7 cellular contexts compared by ENCODE assay signal in the genomic region with DNA sequence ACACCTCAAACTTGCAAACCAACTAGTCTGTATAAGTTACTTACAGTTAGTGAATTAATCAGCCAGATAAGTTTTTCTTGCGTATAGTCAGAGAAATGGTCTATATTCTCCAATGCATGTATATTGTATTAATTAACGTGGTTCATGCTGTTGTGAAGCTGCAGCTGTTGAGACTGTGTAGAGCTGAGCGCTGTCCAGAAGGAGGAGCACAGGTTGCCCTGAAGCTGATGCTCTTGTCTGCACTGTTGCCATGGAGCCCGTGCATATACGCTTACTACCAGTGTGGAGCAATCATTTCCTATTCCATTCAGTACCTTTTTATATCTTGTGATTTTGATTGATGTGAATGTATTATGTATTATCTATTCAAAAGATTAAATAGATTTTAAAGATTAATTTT.
DNase-seq lines count a peak whose midpoint lies in the region; ATAC-seq and TF ChIP-seq lines count a peak whose summit lies in the region.

No MANE protein-coding gene starts in this region.

- H3K4me1 Mint-ChIP-seq in glutamatergic neuron (ENCODE audit: low read depth, unreplicated experiment), result peaks cover 3% of the 10 kb centered on the region
- no peaks in the 10 kb centered on the region for H3K4me1 Mint-ChIP-seq in stimulated activated naive B cell treated with anti-CD40 and anti-IgM and Interleukin-4, amounts not matched to agents 10 μg/mL and 1 μg/mL and 100 μg/mL, for 72 hours

- no peaks in the 10 kb centered on the region for H3K27me3 Mint-ChIP-seq in glutamatergic neuron (ENCODE audit: unreplicated experiment)
- H3K27me3 Mint-ChIP-seq in stimulated activated naive B cell treated with anti-CD40 and anti-IgM and Interleukin-4, amounts not matched to agents 10 μg/mL and 1 μg/mL and 100 μg/mL, for 72 hours, result peaks cover 6 to 15% of the 10 kb centered on the region in 2 donors

- H3K4me3 Mint-ChIP-seq in glutamatergic neuron (ENCODE audit: unreplicated experiment), result no peak overlapping the region
- no peak overlapping the region for H3K4me3 Mint-ChIP-seq in stimulated activated naive B cell treated with anti-CD40 and anti-IgM and Interleukin-4, amounts not matched to agents 10 μg/mL and 1 μg/mL and 100 μg/mL, for 72 hours

- H3K9me3 Mint-ChIP-seq in glutamatergic neuron (ENCODE audit: unreplicated experiment), result no peaks in the 10 kb centered on the region
- no peaks in the 10 kb centered on the region for H3K9me3 Mint-ChIP-seq in stimulated activated naive B cell treated with anti-CD40 and anti-IgM and Interleukin-4, amounts not matched to agents 10 μg/mL and 1 μg/mL and 100 μg/mL, for 72 hours

- TF ChIP-seq CTCF in glutamatergic neuron (IDR thresholded peaks at IDR 0.05; ENCODE audit: partially characterized antibody, unreplicated experiment), result no peak

- DNase-seq in NCI-H1092 treated with DMSO at 0.1 percent for 48 hours (lab: John Stamatoyannopoulos, UW) (peak; percentile 22), glutamatergic neuron (peak; percentile 33), H4 (ENCODE audit: low spot score) (no peak)
- DNase-seq in activated CD4-positive, alpha-beta T cell treated with anti-CD3 and anti-CD28 coated beads, Interleukin-2, amount 50 U/mL, for 4 hours, result peak; percentile 37 to 45
- no peak for DNase-seq in stimulated activated naive B cell treated with anti-CD40 and anti-IgM and Interleukin-4, amounts not matched to agents 10 μg/mL and 1 μg/mL and 100 μg/mL, for 72 hours

- peak; percentile 53 for ATAC-seq in GM21423 (IDR thresholded peaks at IDR 0.05; ENCODE audit: unreplicated experiment)
- ATAC-seq in stimulated activated naive B cell treated with anti-CD40 and anti-IgM and Interleukin-4, amounts not matched to agents 10 μg/mL and 1 μg/mL and 100 μg/mL, for 72 hours (replicated peaks), result peak; percentile 42 to 65
- ATAC-seq in GM19467 (IDR thresholded peaks at IDR 0.05; ENCODE audit: unreplicated experiment), result no peak

- no peaks in the 10 kb centered on the region for H3K36me3 Mint-ChIP-seq in glutamatergic neuron (ENCODE audit: unreplicated experiment)
- peaks cover 0 to 2% of the 10 kb centered on the region in 2 donors for H3K36me3 Mint-ChIP-seq in stimulated activated naive B cell treated with anti-CD40 and anti-IgM and Interleukin-4, amounts not matched to agents 10 μg/mL and 1 μg/mL and 100 μg/mL, for 72 hours

- H3K27ac Mint-ChIP-seq in glutamatergic neuron (ENCODE audit: unreplicated experiment), result no peak overlapping the region
- no peak overlapping the region for H3K27ac Mint-ChIP-seq in stimulated activated naive B cell treated with anti-CD40 and anti-IgM and Interleukin-4, amounts not matched to agents 10 μg/mL and 1 μg/mL and 100 μg/mL, for 72 hours

Comparison
In these comparisons a context has a peak if more than half of its experiments do, and no peak if none do; other contexts are left out.
1. DNase-seq: peak in NCI-H1092 treated with DMSO at 0.1 percent for 48 hours (single experiment), activated CD4-positive, alpha-beta T cell treated with anti-CD3 and anti-CD28 coated beads, Interleukin-2, amount 50 U/mL, for 4 hours (2 of 2) and glutamatergic neuron (single experiment); none in stimulated activated naive B cell treated with anti-CD40 and anti-IgM and Interleukin-4, amounts not matched to agents 10 μg/mL and 1 μg/mL and 100 μg/mL, for 72 hours (single experiment) and H4 (single experiment).